ENCODE assay signal across 8 cellular contexts in genomic region chr11:124622531-124623451, GRCh38. TPM values are rescaled to one million over a fixed set of nuclear protein-coding genes. Genes with fewer than 3 reads are reported as not detected.
DNase-seq lines count a peak whose midpoint lies in the region; ATAC-seq and TF ChIP-seq lines count a peak whose summit lies in the region.

TBRG1 (plus strand) TSS chr11:124622864; CDS start chr11:124623084, 220 bp downstream.

- peaks cover 18% of the 10 kb centered on the region for H3K27me3 Mint-ChIP-seq in activated CD4-positive, alpha-beta T cell treated with anti-CD3 and anti-CD28 coated beads, Interleukin-2, amount 10 ng/mL, durations not matched to agents 7 days and 5 days

- peak within 1 kb of the TSS; percentile 83 for H3K4me3 Mint-ChIP-seq in activated CD4-positive, alpha-beta T cell treated with anti-CD3 and anti-CD28 coated beads, Interleukin-2, amount 10 ng/mL, durations not matched to agents 7 days and 5 days

- peaks cover 29% of the 10 kb centered on the region for H3K4me1 Mint-ChIP-seq in activated CD4-positive, alpha-beta T cell treated with anti-CD3 and anti-CD28 coated beads, Interleukin-2, amount 10 ng/mL, durations not matched to agents 7 days and 5 days

- H3K4me3 ChIP-seq in BJ (ENCODE audit: low read depth, low read length): peak within 1 kb of the TSS; percentile 92
- H3K4me3 ChIP-seq in coronary artery: peak within 1 kb of the TSS; percentile 95

- POLR2A ChIA-PET in BJ (lab: Charles Lee): interaction anchor here (0.5 to 0.6 kb wide), 3 partner anchors 25 to 894 kb away, joined by 3 to 8 read pairs (median 3); no protein-coding TSS in a partner anchor
- POLR2A ChIA-PET in activated CD4-positive, alpha-beta T cell treated with anti-CD3 and anti-CD28 coated beads, Interleukin-2, amount 10 ng/mL, durations not matched to agents 7 days and 5 days (lab: Charles Lee): interaction anchor here (0.5 kb wide), 1 partner anchor 34 kb away, joined by 3 read pairs; no protein-coding TSS in a partner anchor

- H3K36me3 ChIP-seq in BJ (ENCODE audit: control insufficient read depth, insufficient read depth, low read length): peaks cover 9% of the 10 kb centered on the region

- peak; percentile 58 for DNase-seq in BJ (ENCODE audit: low read depth)
- DNase-seq in NCI-H526 treated with DMSO at 0.1 percent for 48 hours (lab: John Stamatoyannopoulos, UW): peak; percentile 97
- DNase-seq in activated CD4-positive, alpha-beta T cell treated with anti-CD3 and anti-CD28 coated beads, Interleukin-2, amount 10 ng/mL, durations not matched to agents 7 days and 5 days: peak; percentile 88
- peak; percentile 94 for DNase-seq in coronary artery (ENCODE audit: low spot score)
- peak; percentile 90 for DNase-seq in left colon
- DNase-seq in stimulated activated CD4-positive, alpha-beta T cell treated with anti-CD3 and anti-CD28 coated beads, Interleukin-1b, Interleukin-23, amount 100 ng/mL, for 48 hours: peak; percentile 83

- CTCF ChIA-PET in BJ (lab: Yijun Ruan, JAX): interaction anchor here (0.7 to 2.6 kb wide), 3 partner anchors 11 to 135 kb away, joined by 4 to 10 read pairs (median 6); no protein-coding TSS in a partner anchor
- CTCF ChIA-PET in activated CD4-positive, alpha-beta T cell treated with anti-CD3 and anti-CD28 coated beads, Interleukin-2, amount 10 ng/mL, durations not matched to agents 7 days and 5 days (lab: Charles Lee): interaction anchor here (0.9 to 1.9 kb wide), 6 partner anchors 13 to 253 kb away, joined by 3 to 6 read pairs (median 4); partner anchors contain the start of genes SIAE and SPA17

- H3K27me3 ChIP-seq in BJ (ENCODE audit: control insufficient read depth, insufficient read depth, low read length): peaks cover 5% of the 10 kb centered on the region; the same call in 1 of the 2 replicates

- ATAC-seq in GM19324 (IDR thresholded peaks at IDR 0.05; ENCODE audit: low FRiP score, unreplicated experiment) (peak; percentile 98), HG03460 (IDR thresholded peaks at IDR 0.05; ENCODE audit: unreplicated experiment) (peak; percentile 99), left colon (peak; percentile 96)

- no peaks in the 10 kb centered on the region for H3K9me3 Mint-ChIP-seq in activated CD4-positive, alpha-beta T cell treated with anti-CD3 and anti-CD28 coated beads, Interleukin-2, amount 10 ng/mL, durations not matched to agents 7 days and 5 days

- H3K36me3 Mint-ChIP-seq in activated CD4-positive, alpha-beta T cell treated with anti-CD3 and anti-CD28 coated beads, Interleukin-2, amount 10 ng/mL, durations not matched to agents 7 days and 5 days (ENCODE audit: low read depth): peaks cover 24% of the 10 kb centered on the region

- intact Hi-C loops in left colon (cut with DNase I, micrococcal nuclease): no loop called here

- H3K27ac Mint-ChIP-seq in activated CD4-positive, alpha-beta T cell treated with anti-CD3 and anti-CD28 coated beads, Interleukin-2, amount 10 ng/mL, durations not matched to agents 7 days and 5 days: peak within 1 kb of the TSS; percentile 91

- H3K27ac ChIP-seq in coronary artery: peak within 1 kb of the TSS; percentile 65 to 96

- no peak for TF ChIP-seq CTCF in BJ (IDR thresholded peaks at IDR 0.05; ENCODE audit: insufficient read depth, low read depth, low read length)
- TF ChIP-seq CTCF in coronary artery (IDR thresholded peaks at IDR 0.05): no peak

RNA-seq across cellular contexts. Expression of gene TBRG1, which starts in this region (rescaled TPM):
- polyA plus RNA-seq in BJ (2011; rRNA removed): 40.8 and 42.5 TPM in 2 replicates
- polyA minus RNA-seq in BJ (2011; rRNA and poly(A)+ RNA removed): 11.5 and 14.4 TPM in 2 replicates
- total RNA-seq in activated CD4-positive, alpha-beta T cell treated with anti-CD3 and anti-CD28 coated beads, Interleukin-2, amount 10 ng/mL, durations not matched to agents 7 days and 5 days: 10 to 100 TPM; 39.6 to 47.4 TPM
- total RNA-seq in left colon: 10 to 100 TPM; 30.7 to 35.5 TPM

Comparison
In these comparisons a context has a peak if more than half of its experiments do, and no peak if none do; other contexts are left out.
1. Peak in every context shown above with its lines: DNase-seq, ATAC-seq, H3K4me3 ChIP-seq and H3K27ac ChIP-seq.